ENCODE assay signal across 8 cellular contexts in genomic region chr11:3797329-3798090, GRCh38. TPM values are rescaled to one million over a fixed set of nuclear protein-coding genes. Genes with fewer than 3 reads are reported as not detected.
DNase-seq lines count a peak whose midpoint lies in the region; ATAC-seq, FAIRE-seq and TF ChIP-seq lines count a peak whose summit lies in the region.

NUP98 (minus strand) TSS chr11:3797554; CDS start chr11:3782117, 15,437 bp downstream.

- H3K56ac ChIP-seq in IMR-90 (ENCODE audit: extremely low read depth, insufficient read depth, low read length), result peak within 1 kb of the TSS; percentile 52

- H3K14ac ChIP-seq in IMR-90 (replicated peaks; ENCODE audit: low read depth, low read length), result peak within 1 kb of the TSS; percentile 88

- H3K27ac ChIP-seq in IMR-90 (ENCODE audit: insufficient read depth, low read length), result peak within 1 kb of the TSS; percentile 79
- H3K27ac ChIP-seq in endothelial cell of umbilical vein (ENCODE audit: insufficient read depth, low read depth, low read length), result peak within 1 kb of the TSS; percentile 76

- peak; percentile 96 for ATAC-seq in GM21528 (IDR thresholded peaks at IDR 0.05; ENCODE audit: low FRiP score, unreplicated experiment)
- peak; percentile 96 for ATAC-seq in IMR-90 (ENCODE audit: low read depth)

- intact Hi-C loops in IMR-90 (cut with micrococcal nuclease) (loop anchor here (5.0 kb wide), 1 partner anchor 45 kb away; the partner anchor contains the start of gene RHOG), endothelial cell of umbilical vein (cut with micrococcal nuclease) (loop anchor here (1.0 kb wide), 3 partner anchors 11 to 44 kb away; partner anchors contain the start of gene PGAP2)

- H3K9me1 ChIP-seq in IMR-90 (ENCODE audit: insufficient read depth, low read length) (peaks cover 7% of the 10 kb centered on the region; the same call in 1 of the 2 replicates), endothelial cell of umbilical vein (replicated peaks; ENCODE audit: control insufficient read depth, extremely low read depth, insufficient read depth, low read length) (no peaks in the 10 kb centered on the region)

- BruUV-seq in IMR-90 (replicated peaks; lab: Mats Ljungman, UMichigan) (no TSS peak), endothelial cell of umbilical vein (replicated peaks; lab: Mats Ljungman, UMichigan) (no TSS peak)

- CTCF ChIA-PET in IMR-90 (lab: Yijun Ruan, JAX), result interaction anchor here (0.6 to 1.0 kb wide), 2 partner anchors 11 to 71 kb away, joined by 4 to 5 read pairs; partner anchors contain the start of gene PGAP2
- CTCF ChIA-PET in endothelial cell of umbilical vein (lab: Charles Lee), result interaction anchor here (0.8 to 3.2 kb wide), 5 partner anchors 11 to 275 kb away, joined by 3 to 19 read pairs (median 5); partner anchors contain the start of genes PGAP2 and RHOG

- peak within 1 kb of the TSS; percentile 96 for H3K4ac ChIP-seq in IMR-90 (ENCODE audit: low read depth, low read length)

- H2AFZ ChIP-seq in IMR-90 (replicated peaks; ENCODE audit: low read length, poor library complexity), result peak within 1 kb of the TSS; percentile 90
- peak within 1 kb of the TSS; percentile 68 for H2AFZ ChIP-seq in endothelial cell of umbilical vein (ENCODE audit: low read depth, low read length)

- no peak for TF ChIP-seq CTCF in IMR-90 (conservative IDR thresholded peaks at IDR 0.05; ENCODE audit: low read depth, low read length)
- TF ChIP-seq CTCF in endothelial cell of umbilical vein (IDR thresholded peaks at IDR 0.05; ENCODE audit: extremely low read depth in 1 of 2, insufficient read depth in 1 of 2, low read depth in 1 of 2, low read length in 2 of 2), result peak in 1 of 2 donors; percentile 2

- DNase-seq in DMS 273 (lab: John Stamatoyannopoulos, UW; ENCODE audit: unreplicated experiment), result peak; percentile 99
- peak; percentile 100 for DNase-seq in IMR-90
- DNase-seq in OCI-M1 (lab: John Stamatoyannopoulos, UW), result peak; percentile 100
- DNase-seq in activated T-cell treated with anti-CD3 and anti-CD28 coated beads for 24 hours (ENCODE audit: low read depth), result peak; percentile 100
- DNase-seq in endothelial cell of umbilical vein (ENCODE audit: low read depth, low spot score), result peak; percentile 100
- peak; percentile 100 for DNase-seq in midbrain (lab: John Stamatoyannopoulos, UW)
- DNase-seq in stimulated activated CD8-positive, alpha-beta memory T cell treated with anti-CD3 and anti-CD28 coated beads, Interleukin-2, amount 100 ng/mL, for 1 hour (ENCODE audit: low read depth in 2 of 2), result peak; percentile 99

- H3K79me2 ChIP-seq in endothelial cell of umbilical vein (ENCODE audit: control insufficient read depth, insufficient read depth, low read length), result peaks cover 47% of the 10 kb centered on the region

- dilution Hi-C loops in IMR-90 (cut with HindIII; ENCODE audit: low sequenced_read_pairs, unreplicated experiment), result no loop called here
- dilution Hi-C loops in endothelial cell of umbilical vein (cut with MboI; ENCODE audit: extremely low pct_ligation_motif_present, low sequenced_read_pairs), result no loop called here

- peak within 1 kb of the TSS; percentile 54 for H3K18ac ChIP-seq in IMR-90 (ENCODE audit: low read depth, low read length)

- peak within 1 kb of the TSS; percentile 79; the same call in 1 of the 2 replicates for H2BK120ac ChIP-seq in IMR-90 (ENCODE audit: low read depth, low read length)

- H2AK9ac ChIP-seq in IMR-90 (replicated peaks; ENCODE audit: low read depth, low read length, poor library complexity), result peak within 1 kb of the TSS; percentile 94

- 1% methylated on average over 20 of the region's 86 CpGs; no CpG with 5 or more reads in 1 of the 2 experiments for WGBS in IMR-90 (ENCODE audit: extremely low coverage in 2 of 2, insufficient read length in 1 of 2), 2 experiments

- H3K4me3 ChIP-seq in IMR-90 (ENCODE audit: insufficient read depth, low read depth, low read length), result peak within 1 kb of the TSS; percentile 74
- peak within 1 kb of the TSS; percentile 72 to 99 (median 90) for H3K4me3 ChIP-seq in endothelial cell of umbilical vein (replicated peaks in 1 of 3; ENCODE audit: insufficient read depth in 1 of 3, low read depth in 1 of 3, low read length in 3 of 3)

- no peaks in the 10 kb centered on the region; the same call in 1 of the 2 replicates for H3K4me1 ChIP-seq in IMR-90 (ENCODE audit: control insufficient read depth, insufficient read depth, low read length)
- peaks cover 15% of the 10 kb centered on the region for H3K4me1 ChIP-seq in endothelial cell of umbilical vein (ENCODE audit: control insufficient read depth, extremely low read depth, insufficient read depth, low read length)

- in situ Hi-C loops in IMR-90 (cut with MboI; ENCODE audit: low sequenced_read_pairs), result no loop called here

- POLR2A ChIA-PET in IMR-90 (lab: Charles Lee; ENCODE audit: unreplicated experiment), result no interaction called here
- POLR2A ChIA-PET in endothelial cell of umbilical vein (lab: Charles Lee), result interaction anchor here (0.5 to 2.2 kb wide), 2 partner anchors 10 to 43 kb away, joined by 4 to 7 read pairs; partner anchors contain the start of gene RHOG

- peak within 1 kb of the TSS; percentile 88 for H2AK5ac ChIP-seq in IMR-90 (ENCODE audit: low read depth, low read length)

- H3K36me3 ChIP-seq in IMR-90 (ENCODE audit: control insufficient read depth, insufficient read depth, low read length), result peaks cover 12% of the 10 kb centered on the region
- no peaks in the 10 kb centered on the region for H3K36me3 ChIP-seq in endothelial cell of umbilical vein (ENCODE audit: control insufficient read depth in 2 of 2, extremely low read depth in 1 of 2, insufficient read depth in 2 of 2, low read length in 2 of 2)

- H3K27me3 ChIP-seq in IMR-90 (ENCODE audit: control insufficient read depth, insufficient read depth, low read length) (no peaks in the 10 kb centered on the region), endothelial cell of umbilical vein (ENCODE audit: control insufficient read depth in 2 of 2, insufficient read depth in 2 of 2, low read length in 2 of 2) (no peaks in the 10 kb centered on the region)

- H2BK20ac ChIP-seq in IMR-90 (ENCODE audit: low read depth, low read length), result no peak within 1 kb of the TSS

- no peak for TF ChIP-seq RAD21 in IMR-90 (IDR thresholded peaks at IDR 0.05; ENCODE audit: low read length)

- peak within 1 kb of the TSS; percentile 93 for H3K23ac ChIP-seq in IMR-90 (ENCODE audit: low read depth, low read length)

- H2BK15ac ChIP-seq in IMR-90 (ENCODE audit: low read depth, low read length), result peak within 1 kb of the TSS; percentile 69; the same call in 1 of the 3 replicates

- H3K9me3 ChIP-seq in IMR-90 (ENCODE audit: control insufficient read depth, insufficient read depth, low read length) (no peaks in the 10 kb centered on the region), endothelial cell of umbilical vein (replicated peaks; ENCODE audit: control insufficient read depth, insufficient read depth, low read length) (no peaks in the 10 kb centered on the region)

- H2BK5ac ChIP-seq in IMR-90 (ENCODE audit: low read depth, low read length, poor library complexity, severe bottlenecking), result peak within 1 kb of the TSS; percentile 76

- peak within 1 kb of the TSS; percentile 84 for H3K9ac ChIP-seq in IMR-90 (ENCODE audit: low read depth, low read length)
- H3K9ac ChIP-seq in endothelial cell of umbilical vein (replicated peaks; ENCODE audit: extremely low read depth, insufficient read depth, low read length), result peak within 1 kb of the TSS; percentile 84

- H4K20me1 ChIP-seq in IMR-90 (ENCODE audit: insufficient read depth, low read length), result peaks cover 41% of the 10 kb centered on the region
- H4K20me1 ChIP-seq in endothelial cell of umbilical vein (replicated peaks; ENCODE audit: control insufficient read depth, extremely low read depth, insufficient read depth, low read length), result peaks cover 4% of the 10 kb centered on the region

- H3K79me1 ChIP-seq in IMR-90 (ENCODE audit: low read depth in 1 of 2, low read length in 2 of 2), result peaks cover 4 to 24% of the 10 kb centered on the region in 2 experiments; a peak in 2 of 4 replicates

- H3K4me2 ChIP-seq in IMR-90 (ENCODE audit: low read depth, low read length) (peak within 1 kb of the TSS; percentile 97), endothelial cell of umbilical vein (ENCODE audit: insufficient read depth, low read length) (peak within 1 kb of the TSS; percentile 99)

- peak within 1 kb of the TSS; percentile 91 to 99 for H4K8ac ChIP-seq in IMR-90 (ENCODE audit: low read depth in 2 of 2, low read length in 2 of 2)

- peak; percentile 98 for FAIRE-seq in endothelial cell of umbilical vein (lab: Jason Lieb, UNC)

- TF ChIP-seq POLR2A in IMR-90 (IDR thresholded peaks at IDR 0.05; ENCODE audit: low read depth, low read length), result peak; percentile 97
- peak; percentile 90 for TF ChIP-seq POLR2A in endothelial cell of umbilical vein (IDR thresholded peaks at IDR 0.05; ENCODE audit: low read depth, low read length)

- peak within 1 kb of the TSS; percentile 85 for H4K5ac ChIP-seq in IMR-90 (ENCODE audit: low read depth, low read length)

- H4K91ac ChIP-seq in IMR-90 (ENCODE audit: insufficient read depth, low read depth, low read length), result peak within 1 kb of the TSS; percentile 89

TF ChIP-seq in IMR-90, 13 proteins besides CTCF, POLR2A, EP300 and RAD21 (continues in another document):
- no peak for TF ChIP-seq NFE2L2 (IDR thresholded peaks at IDR 0.05; ENCODE audit: low read depth, low read length)

TF ChIP-seq in endothelial cell of umbilical vein, 7 proteins besides CTCF, POLR2A, EP300 and RAD21 (continues in another document):
- no peak for TF ChIP-seq FOS (IDR thresholded peaks at IDR 0.05; ENCODE audit: borderline replicate concordance, insufficient read depth, low read length)
- no peak for TF ChIP-seq EZH2 (IDR thresholded peaks at IDR 0.05; ENCODE audit: borderline replicate concordance, low read depth, low read length, severe bottlenecking)
- TF ChIP-seq MYC (IDR thresholded peaks at IDR 0.05; ENCODE audit: low read depth, low read length), result peak; percentile 47
- TF ChIP-seq GATA2 (IDR thresholded peaks at IDR 0.05; ENCODE audit: insufficient read depth, insufficient read length, low read depth, low read length), result no peak
- peak; percentile 93 for TF ChIP-seq POLR2AphosphoS5 (IDR thresholded peaks at IDR 0.05; ENCODE audit: insufficient read depth, low read depth, low read length)

RNA-seq across cellular contexts. Expression of gene NUP98, which starts in this region (rescaled TPM):
- 138 and 145 TPM in 2 replicates for total RNA-seq in IMR-90 (2012; rRNA removed)
- 103 and 105 TPM in 2 replicates for polyA plus RNA-seq in IMR-90 (2012; rRNA removed)
- polyA plus RNA-seq in IMR-90 (2012; cell fraction: cytosol; rRNA removed), result 69.7 and 79.4 TPM in 2 replicates
- polyA plus RNA-seq in IMR-90 (2012; cell fraction: nucleus; rRNA removed; ENCODE audit: low replicate concordance), result 137 and 211 TPM in 2 replicates
- total RNA-seq in endothelial cell of umbilical vein, result 80.8 and 92.7 TPM in 2 replicates
- polyA plus RNA-seq in endothelial cell of umbilical vein, result 169 and 178 TPM in 2 replicates
- polyA plus RNA-seq in endothelial cell of umbilical vein (2011; cell fraction: cytosol; rRNA removed), result 103 and 110 TPM in 2 replicates
- polyA plus RNA-seq in endothelial cell of umbilical vein (2011; cell fraction: nucleus; rRNA removed), result 198 and 214 TPM in 2 replicates
- 57.6 and 77.5 TPM in 2 replicates for polyA plus RNA-seq in endothelial cell of umbilical vein (2012)
- 234 and 250 TPM in 2 replicates for polyA minus RNA-seq in endothelial cell of umbilical vein
- 204 TPM for polyA minus RNA-seq in endothelial cell of umbilical vein (2011; cell fraction: cytosol; rRNA and poly(A)+ RNA removed)
- polyA minus RNA-seq in endothelial cell of umbilical vein (2011; cell fraction: nucleus; rRNA and poly(A)+ RNA removed), result 119 and 201 TPM in 2 replicates

Comparison
In these comparisons a context has a peak if more than half of its experiments do, and no peak if none do; other contexts are left out.
1. Peak in every context shown above with its lines: DNase-seq, ATAC-seq, H3K4me3 ChIP-seq and H3K27ac ChIP-seq.